ENCODE assay signal across 1 cellular context in the genomic region with DNA sequence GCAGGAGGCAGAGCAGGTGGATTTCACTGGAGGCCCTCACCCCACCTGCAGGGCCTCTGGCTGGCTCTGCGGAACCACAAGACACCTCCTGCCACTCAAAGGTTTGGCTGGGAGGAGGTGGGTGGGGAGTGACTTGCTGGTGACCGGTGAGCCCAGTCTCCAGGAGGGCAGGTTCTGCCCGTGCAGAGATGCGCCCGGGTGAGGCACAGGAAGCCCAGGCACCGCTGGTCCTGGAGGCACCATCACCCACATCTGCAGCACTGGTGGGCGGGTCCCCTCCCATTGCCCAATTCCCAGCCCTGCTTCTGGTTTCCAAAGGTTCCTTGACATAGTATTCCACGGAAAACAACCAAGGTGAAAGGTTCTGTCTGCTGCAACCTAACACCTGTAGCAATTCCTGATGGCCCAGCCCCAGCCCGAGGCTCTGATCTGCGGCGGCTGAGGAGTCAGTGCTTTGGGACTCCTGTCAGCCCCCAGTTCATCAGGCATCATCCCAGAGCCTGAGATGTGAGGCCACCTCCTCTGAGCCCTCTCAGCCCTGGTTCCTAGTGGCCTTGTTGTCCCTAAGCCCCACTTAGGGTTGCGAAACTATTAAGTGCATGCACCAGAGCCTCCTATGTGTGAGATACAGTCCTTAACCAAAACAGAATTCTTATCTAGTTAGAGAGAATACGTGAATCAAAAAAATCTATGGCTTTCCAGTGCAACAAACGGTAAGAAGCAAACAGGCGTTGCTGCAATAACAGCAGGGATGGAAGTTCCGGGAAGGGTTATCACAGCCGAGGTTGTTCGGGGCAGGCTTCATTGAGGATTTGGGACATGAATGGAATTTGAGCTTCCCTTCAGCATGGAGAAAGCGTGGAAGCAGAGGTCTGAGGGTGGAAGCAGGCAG.
TF ChIP-seq lines count a peak whose summit lies in the region.

No MANE protein-coding gene starts in this region.

TF ChIP-seq in HepG2, 621 proteins besides CTCF, POLR2A, EP300 and RAD21 (continued from another document):
- TF ChIP-seq THAP9 (CRISPR knock-in tag; IDR thresholded peaks at IDR 0.05; ENCODE audit: borderline replicate concordance): 0 out of 2 replicates have a peak, but pooled peaks have one; percentile 39
- no peak for TF ChIP-seq ZZZ3 (CRISPR knock-in tag; IDR thresholded peaks at IDR 0.05; ENCODE audit: borderline replicate concordance)
- no peak for TF ChIP-seq PITX1 (CRISPR knock-in tag; IDR thresholded peaks at IDR 0.05)
- TF ChIP-seq, protein P1, sequence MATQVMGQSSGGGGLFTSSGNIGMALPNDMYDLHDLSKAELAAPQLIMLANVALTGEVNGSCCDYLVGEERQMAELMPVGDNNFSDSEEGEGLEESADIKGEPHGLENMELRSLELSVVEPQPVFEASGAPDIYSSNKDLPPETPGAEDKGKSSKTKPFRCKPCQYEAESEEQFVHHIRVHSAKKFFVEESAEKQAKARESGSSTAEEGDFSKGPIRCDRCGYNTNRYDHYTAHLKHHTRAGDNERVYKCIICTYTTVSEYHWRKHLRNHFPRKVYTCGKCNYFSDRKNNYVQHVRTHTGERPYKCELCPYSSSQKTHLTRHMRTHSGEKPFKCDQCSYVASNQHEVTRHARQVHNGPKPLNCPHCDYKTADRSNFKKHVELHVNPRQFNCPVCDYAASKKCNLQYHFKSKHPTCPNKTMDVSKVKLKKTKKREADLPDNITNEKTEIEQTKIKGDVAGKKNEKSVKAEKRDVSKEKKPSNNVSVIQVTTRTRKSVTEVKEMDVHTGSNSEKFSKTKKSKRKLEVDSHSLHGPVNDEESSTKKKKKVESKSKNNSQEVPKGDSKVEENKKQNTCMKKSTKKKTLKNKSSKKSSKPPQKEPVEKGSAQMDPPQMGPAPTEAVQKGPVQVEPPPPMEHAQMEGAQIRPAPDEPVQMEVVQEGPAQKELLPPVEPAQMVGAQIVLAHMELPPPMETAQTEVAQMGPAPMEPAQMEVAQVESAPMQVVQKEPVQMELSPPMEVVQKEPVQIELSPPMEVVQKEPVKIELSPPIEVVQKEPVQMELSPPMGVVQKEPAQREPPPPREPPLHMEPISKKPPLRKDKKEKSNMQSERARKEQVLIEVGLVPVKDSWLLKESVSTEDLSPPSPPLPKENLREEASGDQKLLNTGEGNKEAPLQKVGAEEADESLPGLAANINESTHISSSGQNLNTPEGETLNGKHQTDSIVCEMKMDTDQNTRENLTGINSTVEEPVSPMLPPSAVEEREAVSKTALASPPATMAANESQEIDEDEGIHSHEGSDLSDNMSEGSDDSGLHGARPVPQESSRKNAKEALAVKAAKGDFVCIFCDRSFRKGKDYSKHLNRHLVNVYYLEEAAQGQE (IDR thresholded peaks at IDR 0.05; ENCODE audit: borderline replicate concordance in 1 of 2, low read depth in 1 of 2, low read length in 2 of 2): no peak
- TF ChIP-seq TGIF2 (CRISPR knock-in tag; IDR thresholded peaks at IDR 0.05): no peak
- no peak for TF ChIP-seq NR2F6 (IDR thresholded peaks at IDR 0.05)
- TF ChIP-seq NR2F6 (CRISPR knock-in tag; IDR thresholded peaks at IDR 0.05): no peak
- TF ChIP-seq, protein P2, sequence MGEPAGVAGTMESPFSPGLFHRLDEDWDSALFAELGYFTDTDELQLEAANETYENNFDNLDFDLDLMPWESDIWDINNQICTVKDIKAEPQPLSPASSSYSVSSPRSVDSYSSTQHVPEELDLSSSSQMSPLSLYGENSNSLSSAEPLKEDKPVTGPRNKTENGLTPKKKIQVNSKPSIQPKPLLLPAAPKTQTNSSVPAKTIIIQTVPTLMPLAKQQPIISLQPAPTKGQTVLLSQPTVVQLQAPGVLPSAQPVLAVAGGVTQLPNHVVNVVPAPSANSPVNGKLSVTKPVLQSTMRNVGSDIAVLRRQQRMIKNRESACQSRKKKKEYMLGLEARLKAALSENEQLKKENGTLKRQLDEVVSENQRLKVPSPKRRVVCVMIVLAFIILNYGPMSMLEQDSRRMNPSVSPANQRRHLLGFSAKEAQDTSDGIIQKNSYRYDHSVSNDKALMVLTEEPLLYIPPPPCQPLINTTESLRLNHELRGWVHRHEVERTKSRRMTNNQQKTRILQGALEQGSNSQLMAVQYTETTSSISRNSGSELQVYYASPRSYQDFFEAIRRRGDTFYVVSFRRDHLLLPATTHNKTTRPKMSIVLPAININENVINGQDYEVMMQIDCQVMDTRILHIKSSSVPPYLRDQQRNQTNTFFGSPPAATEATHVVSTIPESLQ (CRISPR knock-in tag; conservative IDR thresholded peaks at IDR 0.05): no peak
- TF ChIP-seq HNF1A (IDR thresholded peaks at IDR 0.05; ENCODE audit: low read depth): no peak
- no peak for TF ChIP-seq HNF1A (CRISPR knock-in tag; IDR thresholded peaks at IDR 0.05; ENCODE audit: borderline replicate concordance)
- TF ChIP-seq CHD2 (IDR thresholded peaks at IDR 0.05; ENCODE audit: low read depth, low read length): no peak
- TF ChIP-seq CEBPG (CRISPR knock-in tag; IDR thresholded peaks at IDR 0.05): peak; percentile 57
- TF ChIP-seq TEAD3 (CRISPR knock-in tag; optimal IDR thresholded peaks at IDR 0.05; ENCODE audit: borderline replicate concordance): peak; percentile 4
- TF ChIP-seq ZBTB21 (CRISPR knock-in tag; IDR thresholded peaks at IDR 0.05): no peak
- no peak for TF ChIP-seq ATM (IDR thresholded peaks at IDR 0.05; ENCODE audit: borderline replicate concordance)
- no peak for TF ChIP-seq ZNF772 (CRISPR knock-in tag; IDR thresholded peaks at IDR 0.05)
- TF ChIP-seq CEBPB (IDR thresholded peaks at IDR 0.05; ENCODE audit: borderline replicate concordance, low read depth, low read length): peak; percentile 68
- TF ChIP-seq ZNF687 (CRISPR knock-in tag; IDR thresholded peaks at IDR 0.05): peak; percentile 14; the same call in 1 of the 2 replicates
- TF ChIP-seq, protein P3, sequence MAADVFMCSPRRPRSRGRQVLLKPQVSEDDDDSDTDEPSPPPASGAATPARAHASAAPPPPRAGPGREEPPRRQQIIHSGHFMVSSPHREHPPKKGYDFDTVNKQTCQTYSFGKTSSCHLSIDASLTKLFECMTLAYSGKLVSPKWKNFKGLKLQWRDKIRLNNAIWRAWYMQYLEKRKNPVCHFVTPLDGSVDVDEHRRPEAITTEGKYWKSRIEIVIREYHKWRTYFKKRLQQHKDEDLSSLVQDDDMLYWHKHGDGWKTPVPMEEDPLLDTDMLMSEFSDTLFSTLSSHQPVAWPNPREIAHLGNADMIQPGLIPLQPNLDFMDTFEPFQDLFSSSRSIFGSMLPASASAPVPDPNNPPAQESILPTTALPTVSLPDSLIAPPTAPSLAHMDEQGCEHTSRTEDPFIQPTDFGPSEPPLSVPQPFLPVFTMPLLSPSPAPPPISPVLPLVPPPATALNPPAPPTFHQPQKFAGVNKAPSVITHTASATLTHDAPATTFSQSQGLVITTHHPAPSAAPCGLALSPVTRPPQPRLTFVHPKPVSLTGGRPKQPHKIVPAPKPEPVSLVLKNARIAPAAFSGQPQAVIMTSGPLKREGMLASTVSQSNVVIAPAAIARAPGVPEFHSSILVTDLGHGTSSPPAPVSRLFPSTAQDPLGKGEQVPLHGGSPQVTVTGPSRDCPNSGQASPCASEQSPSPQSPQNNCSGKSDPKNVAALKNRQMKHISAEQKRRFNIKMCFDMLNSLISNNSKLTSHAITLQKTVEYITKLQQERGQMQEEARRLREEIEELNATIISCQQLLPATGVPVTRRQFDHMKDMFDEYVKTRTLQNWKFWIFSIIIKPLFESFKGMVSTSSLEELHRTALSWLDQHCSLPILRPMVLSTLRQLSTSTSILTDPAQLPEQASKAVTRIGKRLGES (CRISPR knock-in tag; IDR thresholded peaks at IDR 0.05; ENCODE audit: borderline replicate concordance): no peak
